In the genomic region with DNA sequence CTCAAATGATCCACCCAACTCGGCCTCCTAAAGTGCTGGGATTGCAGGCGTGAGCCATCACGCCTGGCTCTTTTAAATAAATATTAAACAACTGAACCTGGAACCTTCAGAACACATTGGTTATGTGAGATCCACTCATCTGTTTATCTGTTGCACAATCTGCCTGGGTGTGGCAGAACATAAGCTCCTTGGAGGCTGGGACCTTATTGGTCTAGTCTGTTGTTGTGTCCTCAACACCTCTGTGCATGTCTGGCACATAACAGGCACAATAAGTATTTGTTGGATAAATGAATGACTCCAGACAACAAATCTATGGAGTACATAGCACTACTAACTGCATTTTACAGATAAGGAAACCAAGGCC, we compare ENCODE assay signal across 15 cellular contexts. TPM values are rescaled to one million over a fixed set of nuclear protein-coding genes. Genes with fewer than 3 reads are reported as not detected.
A peak's percentile ranks its signal among the peaks of the same experiment; 100 is the strongest.
DNase-seq lines count a peak whose midpoint lies in the region; ATAC-seq, FAIRE-seq and TF ChIP-seq lines count a peak whose summit lies in the region.
"Had no signal": no experiment of that assay in that cellular context is flagged by ENCODE, and none has a peak within 500 bp of the region (broad histone marks: within the 10 kb centered on the region; RNA-seq: fewer than 3 reads in every experiment).

No MANE protein-coding gene starts in this region.

- H3K4me1 ChIP-seq in A549 (peaks cover 46% of the 10 kb centered on the region), endodermal cell (ENCODE audit: control insufficient read depth, insufficient read depth, low read length) (peaks cover 11% of the 10 kb centered on the region)
- peaks cover 7% of the 10 kb centered on the region for H3K4me1 ChIP-seq in CD8-positive, alpha-beta memory T cell (ENCODE audit: insufficient read depth, low read length)

- peaks cover 13% of the 10 kb centered on the region for H3K27me3 ChIP-seq in endodermal cell (ENCODE audit: control insufficient read depth, insufficient read depth, low read length, poor library complexity, severe bottlenecking)
- H3K27me3 ChIP-seq in CD8-positive, alpha-beta memory T cell (ENCODE audit: insufficient read depth, low read length, poor library complexity, severe bottlenecking): peaks cover 6% of the 10 kb centered on the region
- H3K27me3 ChIP-seq: ovary had no signal

- no peaks in the 10 kb centered on the region for H3K36me3 Mint-ChIP-seq in endodermal cell (ENCODE audit: low read depth)
- peaks cover 0 to 2% (median 0%) of the 10 kb centered on the region in 3 donors for H3K36me3 Mint-ChIP-seq in CD8-positive, alpha-beta memory T cell

- DNase-seq in A549 (ENCODE audit: low read depth in 1 of 2, low spot score in 1 of 2) (peak; percentile 36 to 75), M059J (ENCODE audit: low read depth) (peak; percentile 19), endodermal cell (no peak), mucosa of gallbladder (ENCODE audit: low spot score) (peak; percentile 58), DMS79 (lab: John Stamatoyannopoulos, UW) (no peak), left cardiac atrium (no peak)
- DNase-seq in effector CD4-positive, alpha-beta T cell: no peak
- no peak for DNase-seq in CD8-positive, alpha-beta memory T cell
- DNase-seq: activated CD4-positive, alpha-beta T cell treated with anti-CD3 and anti-CD28 coated beads, Interleukin-2, amount 10 ng/mL, durations not matched to agents 24 days and 14 days; effector CD8-positive, alpha-beta T cell; Kasumi-1; ovary had no signal

- TF ChIP-seq RAD21 in A549 (conservative IDR thresholded peaks at IDR 0.05 in 1 of 2, IDR thresholded peaks at IDR 0.05 in 1 of 2): no peak

- peaks cover 33% of the 10 kb centered on the region for H3K27me3 Mint-ChIP-seq in endodermal cell (ENCODE audit: insufficient read depth)
- peaks cover 7 to 27% of the 10 kb centered on the region in 2 donors for H3K27me3 Mint-ChIP-seq in CD8-positive, alpha-beta memory T cell

- peak overlapping the region; percentile 85 for H3K27ac Mint-ChIP-seq in endodermal cell
- H3K27ac Mint-ChIP-seq in CD8-positive, alpha-beta memory T cell: no peak overlapping the region
- H3K27ac Mint-ChIP-seq: activated CD4-positive, alpha-beta T cell treated with anti-CD3 and anti-CD28 coated beads, Interleukin-2, amount 10 ng/mL, durations not matched to agents 24 days and 14 days; T-helper 1 cell treated with Interleukin-12 subunit alpha and Interleukin-12 subunit beta and Interleukin-4 antibody, amounts not matched to agents 30 μg/mL and 1 μg/mL, for 36 hours had no signal

- POLR2A ChIA-PET in A549 (lab: Yijun Ruan, JAX): no interaction called here
- POLR2A ChIA-PET in CD8-positive, alpha-beta memory T cell (lab: Charles Lee): no interaction called here

- ATAC-seq in A549 (peak in 1 of 2 experiments; percentile 14; a peak in 2 of 6 replicates), left cardiac atrium (no peak)

- H3K9me3 ChIP-seq in A549 (no peaks in the 10 kb centered on the region), endodermal cell (ENCODE audit: control insufficient read depth, low read length) (no peaks in the 10 kb centered on the region)
- no peaks in the 10 kb centered on the region for H3K9me3 ChIP-seq in CD8-positive, alpha-beta memory T cell (ENCODE audit: low read length)
- H3K9me3 ChIP-seq: ovary had no signal

- peak overlapping the region; percentile 24 for H3K9ac ChIP-seq in endodermal cell (ENCODE audit: extremely low read depth, low read length, poor library complexity, severe bottlenecking)

- no peaks in the 10 kb centered on the region for H3K9me3 Mint-ChIP-seq in endodermal cell
- no peaks in the 10 kb centered on the region for H3K9me3 Mint-ChIP-seq in CD8-positive, alpha-beta memory T cell
- H3K9me3 Mint-ChIP-seq: activated CD4-positive, alpha-beta T cell treated with anti-CD3 and anti-CD28 coated beads, Interleukin-2, amount 10 ng/mL, durations not matched to agents 24 days and 14 days; T-helper 1 cell treated with Interleukin-12 subunit alpha and Interleukin-12 subunit beta and Interleukin-4 antibody, amounts not matched to agents 30 μg/mL and 1 μg/mL, for 36 hours had no signal

- peak overlapping the region; percentile 68 for H3K4me2 ChIP-seq in A549

- H3K4me3 Mint-ChIP-seq in endodermal cell: no peak overlapping the region
- no peak overlapping the region for H3K4me3 Mint-ChIP-seq in CD8-positive, alpha-beta memory T cell
- H3K4me3 Mint-ChIP-seq: activated CD4-positive, alpha-beta T cell treated with anti-CD3 and anti-CD28 coated beads, Interleukin-2, amount 10 ng/mL, durations not matched to agents 24 days and 14 days; T-helper 1 cell treated with Interleukin-12 subunit alpha and Interleukin-12 subunit beta and Interleukin-4 antibody, amounts not matched to agents 30 μg/mL and 1 μg/mL, for 36 hours had no signal

- no peak for TF ChIP-seq EP300 in A549 (IDR thresholded peaks at IDR 0.05)

- H3K4me3 ChIP-seq in A549 (no peak overlapping the region), endodermal cell (ENCODE audit: low read length) (no peak overlapping the region)
- H3K4me3 ChIP-seq in CD8-positive, alpha-beta memory T cell (ENCODE audit: low read length): no peak overlapping the region
- H3K4me3 ChIP-seq: ovary had no signal

- H3K36me3 ChIP-seq in endodermal cell (ENCODE audit: control insufficient read depth, insufficient read depth, low read length): no peaks in the 10 kb centered on the region
- no peaks in the 10 kb centered on the region for H3K36me3 ChIP-seq in CD8-positive, alpha-beta memory T cell (ENCODE audit: insufficient read depth, low read length)
- H3K36me3 ChIP-seq: ovary had no signal

- H3K4me1 Mint-ChIP-seq in endodermal cell: peaks cover 22% of the 10 kb centered on the region
- H3K4me1 Mint-ChIP-seq in CD8-positive, alpha-beta memory T cell: peaks cover 6 to 14% (median 8%) of the 10 kb centered on the region in 3 donors

- peak overlapping the region; percentile 66 to 72; a peak in 4 of 6 replicates for H3K27ac ChIP-seq in A549
- no peak overlapping the region for H3K27ac ChIP-seq in endodermal cell (ENCODE audit: low read depth, low read length)
- no peak overlapping the region for H3K27ac ChIP-seq in CD8-positive, alpha-beta memory T cell (ENCODE audit: low read depth, low read length)

- intact Hi-C loops in left cardiac atrium (cut with DNase I): no loop called here

- CTCF ChIA-PET in A549 (lab: Yijun Ruan, JAX): interaction anchor here (0.8 to 3.5 kb wide), 3 partner anchors 11 to 296 kb away, joined by 3 to 20 read pairs (median 3); no protein-coding TSS in a partner anchor
- CTCF ChIA-PET in CD8-positive, alpha-beta memory T cell (lab: Charles Lee): interaction anchor here (0.9 to 1.8 kb wide), 2 partner anchors 9 to 22 kb away, joined by 3 to 4 read pairs; no protein-coding TSS in a partner anchor

- WGBS in A549 (ENCODE audit: missing lambda C conversion rate): 7% methylated on average over 3 of the region's 3 CpGs
- WGBS in endodermal cell (ENCODE audit: insufficient coverage in 1 of 2, insufficient read length in 1 of 2), 2 experiments: 67 to 80% methylated on average over 1 to 3 of the region's 3 CpGs

- TF ChIP-seq CTCF in A549 (IDR thresholded peaks at IDR 0.05) (no peak), endodermal cell (conservative IDR thresholded peaks at IDR 0.05) (no peak)

- no peak for TF ChIP-seq POLR2A in A549 (IDR thresholded peaks at IDR 0.05; ENCODE audit: low read length)

- FAIRE-seq in A549 (lab: Jason Lieb, UNC): no peak

TF ChIP-seq in A549, 52 proteins besides CTCF, POLR2A, EP300 and RAD21:
- TF ChIP-seq FOSL2 (IDR thresholded peaks at IDR 0.05) (no peak), FOSL2 (CRISPR knock-in tag; IDR thresholded peaks at IDR 0.05) (0 out of 2 replicates have a peak, but pooled peaks have one; percentile 10), KDM5A (IDR thresholded peaks at IDR 0.05) (no peak), HOXA7 (CRISPR knock-in tag; IDR thresholded peaks at IDR 0.05) (no peak), CEBPB (IDR thresholded peaks at IDR 0.05) (peak; percentile 85 to 95), HOXB13 (CRISPR knock-in tag; IDR thresholded peaks at IDR 0.05; ENCODE audit: low read depth) (no peak)

RNA-seq across cellular contexts. Expression of a gene that starts 4.1 kb away (rescaled TPM):
- polyA plus RNA-seq in A549 (2011; rRNA removed): 19.0 and 23.0 TPM in 2 replicates
- 29.4 and 38.9 TPM in 2 replicates for polyA plus RNA-seq in A549 (2012; cell fraction: cytosol; rRNA removed)
- polyA plus RNA-seq in A549 (2012; cell fraction: nucleus; rRNA removed): 30.4 and 33.3 TPM in 2 replicates
- polyA plus RNA-seq in A549 (2017; fragmentation: RNase III; extraction: RNeasy Plus Mini Kit Qiagen cat#74134 plus additional on column Dnase treatment): 16.3 to 19.9 TPM (median 16.3 TPM) in 3 replicates
- polyA minus RNA-seq in A549 (2011; rRNA and poly(A)+ RNA removed): 24.7 and 43.2 TPM in 2 replicates
- 30.7 and 36.9 TPM in 2 replicates for total RNA-seq in M059J (2014; rRNA removed; shearing (Covaris generic))
- total RNA-seq in endodermal cell: 10 to 100 TPM; 13.7 to 32.4 TPM
- 17.1 TPM for polyA plus RNA-seq in endodermal cell (2013, experiment 1 of 2)
- 17.1 TPM for polyA plus RNA-seq in endodermal cell (2013, experiment 2 of 2)
- total RNA-seq in mucosa of gallbladder: 154 TPM
- total RNA-seq in left cardiac atrium: 10 to 100 TPM; 53.0 to 63.7 TPM
- 10 to 100 TPM; 35.6 to 36.3 TPM for total RNA-seq in CD8-positive, alpha-beta memory T cell
- 8.1 TPM for polyA plus RNA-seq in CD8-positive, alpha-beta memory T cell

RNA-seq across cellular contexts. Expression of a gene that starts 24.7 kb away (rescaled TPM):
- polyA plus RNA-seq in A549 (2011; rRNA removed) (0.04 TPM in 1 of 2 replicates, not detected in the other), A549 (2017; fragmentation: RNase III; extraction: RNeasy Plus Mini Kit Qiagen cat#74134 plus additional on column Dnase treatment) (0.13 to 0.30 TPM (median 0.21 TPM) in 3 replicates)
- polyA plus RNA-seq in A549 (2012; cell fraction: cytosol; rRNA removed): 0.09 TPM in 2 replicates
- 0.05 and 0.25 TPM in 2 replicates for polyA plus RNA-seq in A549 (2012; cell fraction: nucleus; rRNA removed)
- polyA minus RNA-seq in A549 (2011; rRNA and poly(A)+ RNA removed): not detected in 2 replicates
- total RNA-seq in M059J (2014; rRNA removed; shearing (Covaris generic)): not detected in 2 replicates
- total RNA-seq in endodermal cell (under 1 TPM in 1 of 2 donors, not detected in 1; 0.31 TPM), mucosa of gallbladder (not detected), left cardiac atrium (not detected)
- polyA plus RNA-seq in endodermal cell (2013, experiment 1 of 2): 0.18 TPM
- 0.12 TPM for polyA plus RNA-seq in endodermal cell (2013, experiment 2 of 2)
- total RNA-seq in CD8-positive, alpha-beta memory T cell: not detected
- polyA plus RNA-seq in CD8-positive, alpha-beta memory T cell: not detected
- total RNA-seq: activated CD4-positive, alpha-beta T cell treated with anti-CD3 and anti-CD28 coated beads, Interleukin-2, amount 10 ng/mL, durations not matched to agents 24 days and 14 days; lung microvascular endothelial cell; ovary; ureter had no signal
- polyA plus RNA-seq: ovary had no signal

Comparison
In these comparisons a context has a peak if more than half of its experiments do, and no peak if none do; other contexts are left out.
1. DNase-seq: peak in A549 (2 of 2), M059J (single experiment) and mucosa of gallbladder (single experiment); none in endodermal cell (single experiment), DMS79 (single experiment), left cardiac atrium (single experiment), effector CD4-positive, alpha-beta T cell (single experiment) and CD8-positive, alpha-beta memory T cell (0 of 5).
2. H3K27ac ChIP-seq: peak in A549 (2 of 2); none in endodermal cell (single experiment) and CD8-positive, alpha-beta memory T cell (single experiment).